32 cellular contexts compared by ENCODE assay signal in the genomic region with DNA sequence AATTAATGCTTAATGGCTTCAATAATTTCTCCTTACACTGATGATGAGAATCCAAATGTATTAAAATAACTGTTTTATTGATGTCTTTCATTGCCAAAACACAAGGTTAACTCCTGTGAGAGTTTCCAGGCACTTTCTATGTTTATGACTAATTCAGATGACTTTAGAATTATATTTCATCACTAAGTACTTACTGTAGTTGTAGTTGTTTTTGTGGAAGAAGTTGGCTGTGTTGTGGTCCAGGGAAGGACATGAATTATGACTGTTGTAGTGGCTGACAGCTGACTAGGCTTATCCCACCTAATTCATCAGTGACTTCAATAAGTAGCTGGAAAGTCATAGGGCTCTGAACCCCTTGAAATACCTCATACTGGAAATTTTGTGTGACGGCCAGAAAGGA.
A peak's percentile ranks its signal among the peaks of the same experiment; 100 is the strongest.
DNase-seq lines count a peak whose midpoint lies in the region; ATAC-seq, FAIRE-seq and TF ChIP-seq lines count a peak whose summit lies in the region.
"Had no signal": no experiment of that assay in that cellular context is flagged by ENCODE, and none has a peak within 500 bp of the region (broad histone marks: within the 10 kb centered on the region; RNA-seq: fewer than 3 reads in every experiment).

No MANE protein-coding gene starts in this region.

- intact Hi-C loops in pancreas (cut with DNase I), result no loop called here
- intact Hi-C loops in CD4-positive, alpha-beta memory T cell (cut with micrococcal nuclease), result no loop called here

- no peaks in the 10 kb centered on the region for H3K9me3 ChIP-seq in pancreas
- H3K9me3 ChIP-seq in CD4-positive, alpha-beta memory T cell (ENCODE audit: control insufficient read depth in 1 of 2, low read length in 2 of 2), result no peaks in the 10 kb centered on the region
- H3K9me3 ChIP-seq: BE2C, gastroesophageal sphincter, tibial artery had no signal

- ATAC-seq in pancreas, result no peak
- ATAC-seq: activated T-cell treated with anti-CD3 and anti-CD28 coated beads, Interleukin-2, amount 50 U/mL, for 72 hours; gastroesophageal sphincter; left colon; Panc1; stimulated activated naive CD8-positive, alpha-beta T cell treated with anti-CD3 and anti-CD28 coated beads, Interleukin-15, amount 100 ng/mL, for 72 hours had no signal

- POLR2A ChIA-PET in CD4-positive, alpha-beta memory T cell (lab: Charles Lee; ENCODE audit: partially characterized antibody), result no interaction called here

- H3K27me3 ChIP-seq in pancreas, result peaks cover 0 to 4% (median 0%) of the 10 kb centered on the region in 4 donors
- no peaks in the 10 kb centered on the region for H3K27me3 ChIP-seq in CD4-positive, alpha-beta memory T cell (ENCODE audit: insufficient read depth, low read length)
- H3K27me3 ChIP-seq: BE2C, gastroesophageal sphincter, hepatocyte, neural progenitor cell, tibial artery had no signal

- no peak overlapping the region for H3K27ac Mint-ChIP-seq in CD4-positive, alpha-beta memory T cell
- H3K27ac Mint-ChIP-seq: activated CD4-positive, alpha-beta T cell treated with anti-CD3 and anti-CD28 coated beads, Interleukin-2, amount 10 ng/mL, durations not matched to agents 24 days and 14 days; activated T-cell treated with anti-CD3 and anti-CD28 coated beads, Interleukin-2, amount 50 U/mL, for 72 hours; H9; memory B cell; neural progenitor cell; stimulated activated naive CD8-positive, alpha-beta T cell treated with anti-CD3 and anti-CD28 coated beads, Interleukin-15, amount 100 ng/mL, for 72 hours had no signal

- H3K36me3 ChIP-seq in pancreas, result no peaks in the 10 kb centered on the region
- no peaks in the 10 kb centered on the region for H3K36me3 ChIP-seq in CD4-positive, alpha-beta memory T cell (ENCODE audit: insufficient read depth, low read length)
- H3K36me3 ChIP-seq: BE2C, gastroesophageal sphincter, neural progenitor cell, tibial artery had no signal

- FAIRE-seq in pancreas (lab: Jason Lieb, UNC), result peak; percentile 66
- FAIRE-seq: colon had no signal

- no peaks in the 10 kb centered on the region for H3K4me1 Mint-ChIP-seq in CD4-positive, alpha-beta memory T cell
- H3K4me1 Mint-ChIP-seq: activated CD4-positive, alpha-beta T cell treated with anti-CD3 and anti-CD28 coated beads, Interleukin-2, amount 10 ng/mL, durations not matched to agents 24 days and 14 days; brain; H9; memory B cell; neural progenitor cell; stimulated activated naive CD8-positive, alpha-beta T cell treated with anti-CD3 and anti-CD28 coated beads, Interleukin-15, amount 100 ng/mL, for 72 hours had no signal

- DNase-seq in EH (ENCODE audit: low read depth) (peak; percentile 70), M059J (ENCODE audit: low read depth) (peak; percentile 35), choroid plexus epithelial cell (ENCODE audit: low read depth) (peak; percentile 12), pancreas (no peak), NCI-H1092 treated with DMSO at 0.1 percent for 48 hours (lab: John Stamatoyannopoulos, UW) (no peak), NCI-H2196 (lab: John Stamatoyannopoulos, UW; ENCODE audit: unreplicated experiment) (no peak)
- no peak for DNase-seq in CD4-positive, alpha-beta memory T cell
- DNase-seq in activated naive CD4-positive, alpha-beta T cell treated with anti-CD3 and anti-CD28 coated beads, Interleukin-2, amount 50 U/mL, for 16 hours, result no peak
- DNase-seq: activated CD4-positive, alpha-beta T cell treated with anti-CD3 and anti-CD28 coated beads, Interleukin-2, amount 10 ng/mL, durations not matched to agents 24 days and 14 days; activated naive CD4-positive, alpha-beta T cell; activated T-cell treated with anti-CD3 and anti-CD28 coated beads, Interleukin-2, amount 50 U/mL, for 72 hours; BE2C; DMS53; effector CD8-positive, alpha-beta T cell; GDM1; H9; left colon; NCI-H510A treated with DMSO at 0.1 percent for 48 hours; NK-92 treated with Interleukin-12 subunit alpha and Interleukin-12 subunit beta, amount 100 ng/mL, for 24 hours; SHP77 treated with DMSO at 0.1 percent for 48 hours; stimulated activated naive CD8-positive, alpha-beta T cell treated with anti-CD3 and anti-CD28 coated beads, Interleukin-15, amount 100 ng/mL, for 72 hours; SW 1271; T-helper 9 cell; tibial artery had no signal

- no peaks in the 10 kb centered on the region for H3K36me3 Mint-ChIP-seq in CD4-positive, alpha-beta memory T cell
- H3K36me3 Mint-ChIP-seq: brain, memory B cell, neural progenitor cell had no signal

- TF ChIP-seq CTCF in choroid plexus epithelial cell (conservative IDR thresholded peaks at IDR 0.05; ENCODE audit: low read depth, low read length) (no peak), pancreas (IDR thresholded peaks at IDR 0.05) (no peak)

- H3K4me3 Mint-ChIP-seq in CD4-positive, alpha-beta memory T cell, result no peak overlapping the region
- H3K4me3 Mint-ChIP-seq: activated CD4-positive, alpha-beta T cell treated with anti-CD3 and anti-CD28 coated beads, Interleukin-2, amount 10 ng/mL, durations not matched to agents 24 days and 14 days; activated T-cell treated with anti-CD3 and anti-CD28 coated beads, Interleukin-2, amount 50 U/mL, for 72 hours; brain; H9; memory B cell; neural progenitor cell; stimulated activated naive CD8-positive, alpha-beta T cell treated with anti-CD3 and anti-CD28 coated beads, Interleukin-15, amount 100 ng/mL, for 72 hours had no signal

- no peaks in the 10 kb centered on the region for H3K27me3 Mint-ChIP-seq in CD4-positive, alpha-beta memory T cell
- H3K27me3 Mint-ChIP-seq: activated CD4-positive, alpha-beta T cell treated with anti-CD3 and anti-CD28 coated beads, Interleukin-2, amount 10 ng/mL, durations not matched to agents 24 days and 14 days; brain; memory B cell; stimulated activated naive CD8-positive, alpha-beta T cell treated with anti-CD3 and anti-CD28 coated beads, Interleukin-15, amount 100 ng/mL, for 72 hours had no signal

- no peak overlapping the region for H3K27ac ChIP-seq in pancreas
- H3K27ac ChIP-seq in CD4-positive, alpha-beta memory T cell (ENCODE audit: low read depth, low read length), result no peak overlapping the region
- H3K27ac ChIP-seq: gastroesophageal sphincter, hepatocyte, KMS-11, neural progenitor cell, tibial artery had no signal

- 59 to 75% methylated on average over 1 of the region's 1 CpG for WGBS in pancreas, 2 donors

- CTCF ChIA-PET in CD4-positive, alpha-beta memory T cell (lab: Charles Lee; ENCODE audit: partially characterized antibody), result no interaction called here

- H3K4me1 ChIP-seq in pancreas, result no peaks in the 10 kb centered on the region
- H3K4me1 ChIP-seq in CD4-positive, alpha-beta memory T cell (ENCODE audit: insufficient read depth, low read length), result no peaks in the 10 kb centered on the region
- H3K4me1 ChIP-seq: BE2C, gastroesophageal sphincter, neural progenitor cell, tibial artery had no signal

- H3K9me3 Mint-ChIP-seq in CD4-positive, alpha-beta memory T cell, result peaks cover 0 to 19% (median 4%) of the 10 kb centered on the region in 8 donors
- H3K9me3 Mint-ChIP-seq: activated CD4-positive, alpha-beta T cell treated with anti-CD3 and anti-CD28 coated beads, Interleukin-2, amount 10 ng/mL, durations not matched to agents 24 days and 14 days; neural progenitor cell had no signal

- no peak overlapping the region for H3K4me3 ChIP-seq in choroid plexus epithelial cell (ENCODE audit: low read depth, low read length)
- H3K4me3 ChIP-seq in pancreas, result no peak overlapping the region
- H3K4me3 ChIP-seq in CD4-positive, alpha-beta memory T cell (ENCODE audit: low read length in 2 of 2), result no peak overlapping the region
- H3K4me3 ChIP-seq: gastroesophageal sphincter, hepatocyte, neural progenitor cell, tibial artery had no signal

Comparison
In these comparisons a context has a peak if more than half of its experiments do, and no peak if none do; other contexts are left out.
1. DNase-seq: peak in EH (single experiment), M059J (single experiment) and choroid plexus epithelial cell (single experiment); none in pancreas (0 of 6), CD4-positive, alpha-beta memory T cell (0 of 5), NCI-H1092 treated with DMSO at 0.1 percent for 48 hours (single experiment), NCI-H2196 (single experiment) and activated naive CD4-positive, alpha-beta T cell treated with anti-CD3 and anti-CD28 coated beads, Interleukin-2, amount 50 U/mL, for 16 hours (single experiment).